ENCODE assay signal across 1 cellular context in genomic region chr4:51840791-51841190, GRCh38.
TF ChIP-seq lines count a peak whose summit lies in the region.

No MANE protein-coding gene starts in this region.

TF ChIP-seq in SK-N-SH treated with all-trans-retinoic acid at 6 μM for 48 hours, 23 proteins besides CTCF, POLR2A, EP300 and RAD21 (continued from another document):
- TF ChIP-seq, protein P1, sequence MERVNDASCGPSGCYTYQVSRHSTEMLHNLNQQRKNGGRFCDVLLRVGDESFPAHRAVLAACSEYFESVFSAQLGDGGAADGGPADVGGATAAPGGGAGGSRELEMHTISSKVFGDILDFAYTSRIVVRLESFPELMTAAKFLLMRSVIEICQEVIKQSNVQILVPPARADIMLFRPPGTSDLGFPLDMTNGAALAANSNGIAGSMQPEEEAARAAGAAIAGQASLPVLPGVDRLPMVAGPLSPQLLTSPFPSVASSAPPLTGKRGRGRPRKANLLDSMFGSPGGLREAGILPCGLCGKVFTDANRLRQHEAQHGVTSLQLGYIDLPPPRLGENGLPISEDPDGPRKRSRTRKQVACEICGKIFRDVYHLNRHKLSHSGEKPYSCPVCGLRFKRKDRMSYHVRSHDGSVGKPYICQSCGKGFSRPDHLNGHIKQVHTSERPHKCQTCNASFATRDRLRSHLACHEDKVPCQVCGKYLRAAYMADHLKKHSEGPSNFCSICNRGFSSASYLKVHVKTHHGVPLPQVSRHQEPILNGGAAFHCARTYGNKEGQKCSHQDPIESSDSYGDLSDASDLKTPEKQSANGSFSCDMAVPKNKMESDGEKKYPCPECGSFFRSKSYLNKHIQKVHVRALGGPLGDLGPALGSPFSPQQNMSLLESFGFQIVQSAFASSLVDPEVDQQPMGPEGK (CRISPR knock-in tag; IDR thresholded peaks at IDR 0.05; ENCODE audit: borderline replicate concordance), result no peak
- no peak for TF ChIP-seq ARNTL (CRISPR knock-in tag; IDR thresholded peaks at IDR 0.05; ENCODE audit: borderline replicate concordance, low read depth)
- no peak for TF ChIP-seq ZC3H10 (CRISPR knock-in tag; IDR thresholded peaks at IDR 0.05)
- no peak for TF ChIP-seq TCF4 (CRISPR knock-in tag; IDR thresholded peaks at IDR 0.05; ENCODE audit: borderline replicate concordance)
- TF ChIP-seq, protein P2, sequence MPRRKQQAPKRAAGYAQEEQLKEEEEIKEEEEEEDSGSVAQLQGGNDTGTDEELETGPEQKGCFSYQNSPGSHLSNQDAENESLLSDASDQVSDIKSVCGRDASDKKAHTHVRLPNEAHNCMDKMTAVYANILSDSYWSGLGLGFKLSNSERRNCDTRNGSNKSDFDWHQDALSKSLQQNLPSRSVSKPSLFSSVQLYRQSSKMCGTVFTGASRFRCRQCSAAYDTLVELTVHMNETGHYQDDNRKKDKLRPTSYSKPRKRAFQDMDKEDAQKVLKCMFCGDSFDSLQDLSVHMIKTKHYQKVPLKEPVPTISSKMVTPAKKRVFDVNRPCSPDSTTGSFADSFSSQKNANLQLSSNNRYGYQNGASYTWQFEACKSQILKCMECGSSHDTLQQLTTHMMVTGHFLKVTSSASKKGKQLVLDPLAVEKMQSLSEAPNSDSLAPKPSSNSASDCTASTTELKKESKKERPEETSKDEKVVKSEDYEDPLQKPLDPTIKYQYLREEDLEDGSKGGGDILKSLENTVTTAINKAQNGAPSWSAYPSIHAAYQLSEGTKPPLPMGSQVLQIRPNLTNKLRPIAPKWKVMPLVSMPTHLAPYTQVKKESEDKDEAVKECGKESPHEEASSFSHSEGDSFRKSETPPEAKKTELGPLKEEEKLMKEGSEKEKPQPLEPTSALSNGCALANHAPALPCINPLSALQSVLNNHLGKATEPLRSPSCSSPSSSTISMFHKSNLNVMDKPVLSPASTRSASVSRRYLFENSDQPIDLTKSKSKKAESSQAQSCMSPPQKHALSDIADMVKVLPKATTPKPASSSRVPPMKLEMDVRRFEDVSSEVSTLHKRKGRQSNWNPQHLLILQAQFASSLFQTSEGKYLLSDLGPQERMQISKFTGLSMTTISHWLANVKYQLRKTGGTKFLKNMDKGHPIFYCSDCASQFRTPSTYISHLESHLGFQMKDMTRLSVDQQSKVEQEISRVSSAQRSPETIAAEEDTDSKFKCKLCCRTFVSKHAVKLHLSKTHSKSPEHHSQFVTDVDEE (CRISPR knock-in tag; IDR thresholded peaks at IDR 0.05), result no peak
- no peak for TF ChIP-seq PPARA (CRISPR knock-in tag; IDR thresholded peaks at IDR 0.05; ENCODE audit: borderline replicate concordance)
- TF ChIP-seq TOX (CRISPR knock-in tag; IDR thresholded peaks at IDR 0.05; ENCODE audit: borderline replicate concordance), result no peak
- TF ChIP-seq ZNF8 (CRISPR knock-in tag; IDR thresholded peaks at IDR 0.05), result no peak
- TF ChIP-seq RARB (CRISPR knock-in tag; IDR thresholded peaks at IDR 0.05), result no peak
- no peak for TF ChIP-seq ZFP3 (CRISPR knock-in tag; IDR thresholded peaks at IDR 0.05)
- no peak for TF ChIP-seq CSRNP3 (CRISPR knock-in tag; IDR thresholded peaks at IDR 0.05)
